26 cellular contexts compared by ENCODE assay signal in the genomic region with DNA sequence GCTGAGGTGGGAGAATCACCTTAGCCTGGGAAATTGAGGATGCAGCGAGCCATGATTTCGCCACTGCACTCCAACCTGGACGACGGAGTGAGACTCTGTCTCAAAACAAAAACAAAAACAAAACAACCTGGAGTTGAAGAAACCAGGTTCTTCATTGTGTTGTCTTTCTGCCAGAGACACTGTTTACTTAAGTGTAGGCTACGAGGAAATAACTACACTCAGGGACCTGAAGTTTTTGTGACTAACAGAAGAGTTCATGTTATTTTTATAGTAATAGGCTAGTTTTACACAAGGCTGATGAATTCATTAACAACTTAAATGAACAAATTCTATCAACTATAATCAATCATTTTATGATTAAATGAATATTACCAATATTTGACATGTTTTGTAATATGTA.
"Had no signal": no experiment of that assay in that cellular context is flagged by ENCODE, and none has a peak within 500 bp of the region (broad histone marks: within the 10 kb centered on the region; RNA-seq: fewer than 3 reads in every experiment).

No MANE protein-coding gene starts in this region.

- H3K36me3 ChIP-seq: esophagus squamous epithelium, pancreas had no signal

- H3K4me3 ChIP-seq: esophagus squamous epithelium, heart right ventricle, lung, pancreas, smooth muscle cell, thyroid gland had no signal

- H3K4me2 ChIP-seq: smooth muscle cell had no signal

- H3K27ac ChIP-seq: esophagus squamous epithelium, heart right ventricle, pancreas, thyroid gland had no signal

- H3K9me3 ChIP-seq: esophagus squamous epithelium, heart right ventricle, pancreas, thyroid gland had no signal

- FAIRE-seq: endometrium, islet of Langerhans had no signal

- ATAC-seq: effector memory CD8-positive, alpha-beta T cell; heart right ventricle; left colon; natural killer cell; sciatic nerve; stimulated activated naive CD8-positive, alpha-beta T cell treated with anti-CD3 and anti-CD28 coated beads, Interleukin-15, amount 100 ng/mL, for 72 hours had no signal

- H3K4me1 ChIP-seq: esophagus squamous epithelium, pancreas, thyroid gland had no signal

- DNase-seq: cortex of kidney; effector memory CD8-positive, alpha-beta T cell; erythroblast; esophagus squamous epithelium; foreskin melanocyte; glutamatergic neuron; heart right ventricle; hippocampal formation; kidney glomerular epithelial cell; left colon; natural killer cell; occipital lobe; stimulated activated CD4-positive, alpha-beta T cell treated with anti-CD3 and anti-CD28 coated beads, Interleukin-12 subunit alpha, Interleukin-12 subunit beta, amount 100 ng/mL, for 4 hours; stimulated activated CD4-positive, alpha-beta T cell treated with anti-CD3 and anti-CD28 coated beads, Interleukin-1b, Interleukin-23, amount 100 ng/mL, for 48 hours; stimulated activated CD4-positive, alpha-beta T cell treated with anti-CD3 and anti-CD28 coated beads, Interleukin-4, amount 100 ng/mL, for 1 hour; stimulated activated CD8-positive, alpha-beta memory T cell treated with anti-CD3 and anti-CD28 coated beads, Interleukin-4, amount 100 ng/mL, for 48 hours; stimulated activated naive CD4-positive, alpha-beta T cell; stimulated activated naive CD8-positive, alpha-beta T cell treated with anti-CD3 and anti-CD28 coated beads, Interleukin-15, amount 100 ng/mL, for 72 hours; thyroid gland; trophoblast cell had no signal

- H3K27me3 ChIP-seq: esophagus squamous epithelium, heart right ventricle, pancreas, thyroid gland had no signal
